In the genomic region with DNA sequence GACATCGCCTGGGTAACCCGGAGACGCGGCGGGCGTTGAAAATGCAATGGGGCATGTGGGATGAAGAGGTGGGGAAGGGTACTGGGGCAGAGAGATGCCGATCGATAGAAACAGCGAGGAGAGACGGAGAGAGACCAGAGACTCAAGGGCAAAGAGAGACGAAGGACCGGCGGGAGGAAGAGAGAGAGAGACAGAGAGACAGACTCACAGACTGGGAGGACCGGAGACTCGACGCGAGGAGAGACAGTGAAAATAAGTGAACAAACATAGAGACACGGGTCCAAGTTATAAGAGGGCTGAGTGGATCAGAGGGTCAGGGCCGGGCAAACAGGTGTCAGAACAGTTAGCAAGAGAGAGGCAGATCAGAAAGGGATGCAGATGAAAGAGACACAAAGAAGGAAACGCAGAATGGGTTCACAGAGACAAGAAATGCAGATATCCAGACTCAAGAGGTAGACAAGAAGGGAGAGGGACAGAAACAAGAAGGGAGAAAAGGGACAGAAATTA, we compare ENCODE assay signal across 1 cellular context.
A peak's percentile ranks its signal among the peaks of the same experiment; 100 is the strongest.
TF ChIP-seq lines count a peak whose summit lies in the region.

No MANE protein-coding gene starts in this region.

TF ChIP-seq in IMR-90, 13 proteins besides CTCF, POLR2A, EP300 and RAD21:
- TF ChIP-seq CEBPB (IDR thresholded peaks at IDR 0.05; ENCODE audit: low read depth, low read length) (no peak), MXI1 (IDR thresholded peaks at IDR 0.05; ENCODE audit: borderline replicate concordance, low read depth, low read length) (peak; percentile 97)
